8 cellular contexts compared by ENCODE assay signal in genomic region chr6:154508573-154509375, GRCh38. TPM values are rescaled to one million over a fixed set of nuclear protein-coding genes. Genes with fewer than 3 reads are reported as not detected.
DNase-seq lines count a peak whose midpoint lies in the region; ATAC-seq and TF ChIP-seq lines count a peak whose summit lies in the region.

No MANE protein-coding gene starts in this region.

- peaks cover 43% of the 10 kb centered on the region for H3K27me3 Mint-ChIP-seq in CD4-positive, CD25-positive, alpha-beta regulatory T cell
- no peaks in the 10 kb centered on the region for H3K27me3 Mint-ChIP-seq in nephron (ENCODE audit: low read depth)

- peaks cover 0 to 12% (median 5%) of the 10 kb centered on the region in 4 donors for H3K4me1 Mint-ChIP-seq in CD4-positive, CD25-positive, alpha-beta regulatory T cell
- H3K4me1 Mint-ChIP-seq in nephron = peaks cover 74% of the 10 kb centered on the region

- no peak for ATAC-seq in CD4-positive, CD25-positive, alpha-beta regulatory T cell (ENCODE audit: low read depth in 2 of 2)
- ATAC-seq in HG03378 (IDR thresholded peaks at IDR 0.05; ENCODE audit: unreplicated experiment) = no peak

- peaks cover 17% of the 10 kb centered on the region for H3K4me1 ChIP-seq in CD4-positive, CD25-positive, alpha-beta regulatory T cell (ENCODE audit: control insufficient read depth, insufficient read depth, low read length, poor library complexity, severe bottlenecking)
- peaks cover 19% of the 10 kb centered on the region for H3K4me1 ChIP-seq in endocrine pancreas (ENCODE audit: control insufficient read depth, insufficient read depth, low read length)

- peak overlapping the region in 3 of 4 donors; percentile 22 to 72 (median 47) for H3K4me3 Mint-ChIP-seq in CD4-positive, CD25-positive, alpha-beta regulatory T cell
- peak overlapping the region; percentile 96 to 98 (median 97) for H3K4me3 Mint-ChIP-seq in nephron

- peak overlapping the region; percentile 96 for H3K9ac ChIP-seq in endocrine pancreas (ENCODE audit: control insufficient read depth, insufficient read depth, low read length)

- no peak overlapping the region for H3K27ac Mint-ChIP-seq in CD4-positive, CD25-positive, alpha-beta regulatory T cell
- H3K27ac Mint-ChIP-seq in nephron = peak overlapping the region; percentile 81 to 99 (median 86)

- H3K9me3 ChIP-seq in CD4-positive, CD25-positive, alpha-beta regulatory T cell (ENCODE audit: control insufficient read depth in 2 of 2, low read length in 2 of 2) = no peaks in the 10 kb centered on the region
- H3K9me3 ChIP-seq in endocrine pancreas (ENCODE audit: control insufficient read depth, low read length) = no peaks in the 10 kb centered on the region

- peaks cover 3% of the 10 kb centered on the region for H3K36me3 Mint-ChIP-seq in CD4-positive, CD25-positive, alpha-beta regulatory T cell
- peaks cover 31% of the 10 kb centered on the region for H3K36me3 Mint-ChIP-seq in nephron (ENCODE audit: low read depth)

- no peak overlapping the region for H3K27ac ChIP-seq in CD4-positive, CD25-positive, alpha-beta regulatory T cell (ENCODE audit: insufficient read depth, low read length, poor library complexity, severe bottlenecking)

- H3K27me3 ChIP-seq in CD4-positive, CD25-positive, alpha-beta regulatory T cell (ENCODE audit: control insufficient read depth, insufficient read depth, low read length) = peaks cover 10% of the 10 kb centered on the region
- no peaks in the 10 kb centered on the region for H3K27me3 ChIP-seq in endocrine pancreas (ENCODE audit: control insufficient read depth, insufficient read depth, low read length)

- peaks cover 0 to 2% (median 0%) of the 10 kb centered on the region in 7 donors for H3K9me3 Mint-ChIP-seq in CD4-positive, CD25-positive, alpha-beta regulatory T cell
- H3K9me3 Mint-ChIP-seq in nephron = no peaks in the 10 kb centered on the region

- no peak for DNase-seq in CD4-positive, CD25-positive, alpha-beta regulatory T cell
- peak; percentile 27 for DNase-seq in LHCN-M2 (ENCODE audit: low read depth)
- DNase-seq in NCI-H1694 treated with DMSO at 0.1 percent for 48 hours (lab: John Stamatoyannopoulos, UW) = no peak
- no peak for DNase-seq in iPS-NIHi7 (ENCODE audit: extremely low spot score)
- no peak for DNase-seq in NCI-H2081 treated with DMSO at 0.1 percent for 48 hours (lab: John Stamatoyannopoulos, UW)

- no peaks in the 10 kb centered on the region for H3K36me3 ChIP-seq in CD4-positive, CD25-positive, alpha-beta regulatory T cell (ENCODE audit: control insufficient read depth, insufficient read depth, low read length)
- no peaks in the 10 kb centered on the region for H3K36me3 ChIP-seq in endocrine pancreas (ENCODE audit: control insufficient read depth, insufficient read depth, low read length)

- H3K4me3 ChIP-seq in CD4-positive, CD25-positive, alpha-beta regulatory T cell (ENCODE audit: low read depth, low read length) = no peak overlapping the region
- H3K4me3 ChIP-seq in endocrine pancreas (ENCODE audit: control insufficient read depth, insufficient read depth, low read length) = peak overlapping the region; percentile 94

- TF ChIP-seq CTCF in nephron (IDR thresholded peaks at IDR 0.05; ENCODE audit: unreplicated experiment in 3 of 3) = no peak

RNA-seq across cellular contexts. Expression of gene CNKSR3, which starts 1.7 kb away (rescaled TPM):
- 0.25 TPM for total RNA-seq in CD4-positive, CD25-positive, alpha-beta regulatory T cell
- polyA plus RNA-seq in CD4-positive, CD25-positive, alpha-beta regulatory T cell = not detected
- total RNA-seq in LHCN-M2 (2014; rRNA removed) = 4.4 and 5.6 TPM in 2 replicates
- polyA plus RNA-seq in LHCN-M2 (2012) = 3.0 TPM

Comparison
In these comparisons a context has a peak if more than half of its experiments do, and no peak if none do; other contexts are left out.
1. H3K27ac Mint-ChIP-seq: peak in nephron (3 of 3); none in CD4-positive, CD25-positive, alpha-beta regulatory T cell (0 of 3).